1 cellular context compared by ENCODE assay signal in genomic region chr20:39935921-39936320, GRCh38.
TF ChIP-seq lines count a peak whose summit lies in the region.

No MANE protein-coding gene starts in this region.

TF ChIP-seq in GM23338, 12 proteins besides CTCF, POLR2A, EP300 and RAD21 (continued from another document):
- no peak for TF ChIP-seq REST (IDR thresholded peaks at IDR 0.05; ENCODE audit: unreplicated experiment)
